ENCODE assay signal across 19 cellular contexts in genomic region chr7:81687062-81687461, GRCh38.
DNase-seq lines count a peak whose midpoint lies in the region; ATAC-seq, FAIRE-seq and TF ChIP-seq lines count a peak whose summit lies in the region.
"Had no signal": no experiment of that assay in that cellular context is flagged by ENCODE, and none has a peak within 500 bp of the region (broad histone marks: within the 10 kb centered on the region; RNA-seq: fewer than 3 reads in every experiment).

No MANE protein-coding gene starts in this region.

- CTCF ChIA-PET in naive thymus-derived CD4-positive, alpha-beta T cell (lab: Charles Lee), result no interaction called here

- H3K4me1 Mint-ChIP-seq in stimulated activated naive CD8-positive, alpha-beta T cell treated with anti-CD3 and anti-CD28 coated beads, Interleukin-15, amount 100 ng/mL, for 72 hours, result no peaks in the 10 kb centered on the region
- H3K4me1 Mint-ChIP-seq in naive thymus-derived CD4-positive, alpha-beta T cell, result no peaks in the 10 kb centered on the region
- H3K4me1 Mint-ChIP-seq: CD4-positive, alpha-beta memory T cell had no signal

- H3K36me3 Mint-ChIP-seq in naive thymus-derived CD4-positive, alpha-beta T cell, result no peaks in the 10 kb centered on the region
- H3K36me3 Mint-ChIP-seq: CD14-positive monocyte; CD4-positive, alpha-beta memory T cell had no signal

- DNase-seq in RKO (ENCODE audit: low spot score) (peak; percentile 75), DMS153 (lab: John Stamatoyannopoulos, UW) (no peak), left ventricle myocardium superior (no peak)
- no peak for DNase-seq in stimulated activated naive CD8-positive, alpha-beta T cell treated with anti-CD3 and anti-CD28 coated beads, Interleukin-15, amount 100 ng/mL, for 72 hours
- no peak for DNase-seq in naive thymus-derived CD4-positive, alpha-beta T cell
- DNase-seq: 8988T; CD4-positive, alpha-beta memory T cell; DMS53; DND-41; EL; H9 had no signal

- H3K9me3 Mint-ChIP-seq in stimulated activated naive CD8-positive, alpha-beta T cell treated with anti-CD3 and anti-CD28 coated beads, Interleukin-15, amount 100 ng/mL, for 72 hours, result peaks cover 0 to 11% of the 10 kb centered on the region in 2 donors
- H3K9me3 Mint-ChIP-seq in naive thymus-derived CD4-positive, alpha-beta T cell, result peaks cover 0 to 7% (median 4%) of the 10 kb centered on the region in 11 donors
- H3K9me3 Mint-ChIP-seq: CD14-positive monocyte, H9 had no signal

- no peaks in the 10 kb centered on the region for H3K9me3 ChIP-seq in naive thymus-derived CD4-positive, alpha-beta T cell (ENCODE audit: control insufficient read depth in 2 of 3, low read length in 3 of 3)
- H3K9me3 ChIP-seq: BLaER1 had no signal

- H3K27me3 ChIP-seq in naive thymus-derived CD4-positive, alpha-beta T cell (ENCODE audit: control insufficient read depth in 2 of 2, insufficient read depth in 2 of 2, low read length in 2 of 2), result no peaks in the 10 kb centered on the region
- H3K27me3 ChIP-seq: BLaER1 had no signal

- intact Hi-C loops in naive thymus-derived CD4-positive, alpha-beta T cell (cut with micrococcal nuclease), result no loop called here
- intact Hi-C loops in left ventricle myocardium superior (cut with micrococcal nuclease), result no loop called here

- POLR2A ChIA-PET in naive thymus-derived CD4-positive, alpha-beta T cell (lab: Charles Lee), result no interaction called here

- no peak overlapping the region for H3K4me3 ChIP-seq in naive thymus-derived CD4-positive, alpha-beta T cell (ENCODE audit: low read length)
- H3K4me3 ChIP-seq: BLaER1, GM12878 had no signal

- peak overlapping the region; percentile 94; the same call in 1 of the 2 replicates for H3K27ac ChIP-seq in 22Rv1
- no peak overlapping the region for H3K27ac ChIP-seq in naive thymus-derived CD4-positive, alpha-beta T cell (ENCODE audit: low read depth, low read length)
- H3K27ac ChIP-seq: BLaER1, HL-60 had no signal

- FAIRE-seq in colon (lab: Jason Lieb, UNC) (peak; percentile 90), islet of Langerhans (lab: Jason Lieb, UNC) (peak; percentile 68)
- FAIRE-seq: GM12878, H1 had no signal

- no peak for ATAC-seq in stimulated activated naive CD8-positive, alpha-beta T cell treated with anti-CD3 and anti-CD28 coated beads, Interleukin-15, amount 100 ng/mL, for 72 hours
- ATAC-seq in naive thymus-derived CD4-positive, alpha-beta T cell, result no peak
- no peak for ATAC-seq in left ventricle myocardium superior
- ATAC-seq: GM12878 had no signal

- no peaks in the 10 kb centered on the region for H3K36me3 ChIP-seq in naive thymus-derived CD4-positive, alpha-beta T cell (ENCODE audit: control insufficient read depth in 2 of 3, insufficient read depth in 3 of 3, low read length in 3 of 3)
- H3K36me3 ChIP-seq: BLaER1 had no signal

- no peaks in the 10 kb centered on the region for H3K27me3 Mint-ChIP-seq in stimulated activated naive CD8-positive, alpha-beta T cell treated with anti-CD3 and anti-CD28 coated beads, Interleukin-15, amount 100 ng/mL, for 72 hours
- H3K27me3 Mint-ChIP-seq in naive thymus-derived CD4-positive, alpha-beta T cell, result no peaks in the 10 kb centered on the region
- H3K27me3 Mint-ChIP-seq: CD4-positive, alpha-beta memory T cell had no signal

- H3K4me3 Mint-ChIP-seq in stimulated activated naive CD8-positive, alpha-beta T cell treated with anti-CD3 and anti-CD28 coated beads, Interleukin-15, amount 100 ng/mL, for 72 hours, result no peak overlapping the region
- no peak overlapping the region for H3K4me3 Mint-ChIP-seq in naive thymus-derived CD4-positive, alpha-beta T cell
- H3K4me3 Mint-ChIP-seq: CD14-positive monocyte; CD4-positive, alpha-beta memory T cell; H9 had no signal

- no peaks in the 10 kb centered on the region for H3K4me1 ChIP-seq in naive thymus-derived CD4-positive, alpha-beta T cell (ENCODE audit: control insufficient read depth in 2 of 2, insufficient read depth in 2 of 2, low read length in 2 of 2)

- no peak for TF ChIP-seq CTCF in 22Rv1 (IDR thresholded peaks at IDR 0.05)

- H3K27ac Mint-ChIP-seq in stimulated activated naive CD8-positive, alpha-beta T cell treated with anti-CD3 and anti-CD28 coated beads, Interleukin-15, amount 100 ng/mL, for 72 hours, result no peak overlapping the region
- H3K27ac Mint-ChIP-seq in naive thymus-derived CD4-positive, alpha-beta T cell, result no peak overlapping the region
- H3K27ac Mint-ChIP-seq: CD4-positive, alpha-beta memory T cell; H9 had no signal
